ENCODE assay signal across 1 cellular context in the genomic region with DNA sequence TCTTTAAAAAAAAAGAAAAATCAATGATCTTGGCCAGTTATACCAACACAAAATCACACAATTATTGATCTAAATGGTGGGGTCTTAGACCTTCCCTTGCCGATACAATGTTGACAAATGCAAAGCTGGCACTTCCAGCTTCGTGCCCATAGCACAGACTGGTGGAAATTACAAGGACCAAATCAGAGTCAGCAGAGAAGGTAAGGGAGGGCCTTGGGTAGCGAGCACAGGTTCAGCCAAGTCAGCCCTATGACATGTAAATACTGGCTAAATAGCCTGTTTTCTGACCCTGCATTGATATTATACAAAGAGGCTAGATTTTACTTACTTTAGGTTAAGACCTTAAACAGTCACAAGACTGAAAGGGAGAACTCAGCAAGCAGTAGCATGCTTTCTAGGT.
TF ChIP-seq lines count a peak whose summit lies in the region.

No MANE protein-coding gene starts in this region.

TF ChIP-seq in GM23338, 12 proteins besides CTCF, POLR2A, EP300 and RAD21:
- TF ChIP-seq ZNF331 (CRISPR knock-in tag; IDR thresholded peaks at IDR 0.05; ENCODE audit: low read depth): no peak
- no peak for TF ChIP-seq JUNB (IDR thresholded peaks at IDR 0.05; ENCODE audit: unreplicated experiment)
- TF ChIP-seq, protein P1, sequence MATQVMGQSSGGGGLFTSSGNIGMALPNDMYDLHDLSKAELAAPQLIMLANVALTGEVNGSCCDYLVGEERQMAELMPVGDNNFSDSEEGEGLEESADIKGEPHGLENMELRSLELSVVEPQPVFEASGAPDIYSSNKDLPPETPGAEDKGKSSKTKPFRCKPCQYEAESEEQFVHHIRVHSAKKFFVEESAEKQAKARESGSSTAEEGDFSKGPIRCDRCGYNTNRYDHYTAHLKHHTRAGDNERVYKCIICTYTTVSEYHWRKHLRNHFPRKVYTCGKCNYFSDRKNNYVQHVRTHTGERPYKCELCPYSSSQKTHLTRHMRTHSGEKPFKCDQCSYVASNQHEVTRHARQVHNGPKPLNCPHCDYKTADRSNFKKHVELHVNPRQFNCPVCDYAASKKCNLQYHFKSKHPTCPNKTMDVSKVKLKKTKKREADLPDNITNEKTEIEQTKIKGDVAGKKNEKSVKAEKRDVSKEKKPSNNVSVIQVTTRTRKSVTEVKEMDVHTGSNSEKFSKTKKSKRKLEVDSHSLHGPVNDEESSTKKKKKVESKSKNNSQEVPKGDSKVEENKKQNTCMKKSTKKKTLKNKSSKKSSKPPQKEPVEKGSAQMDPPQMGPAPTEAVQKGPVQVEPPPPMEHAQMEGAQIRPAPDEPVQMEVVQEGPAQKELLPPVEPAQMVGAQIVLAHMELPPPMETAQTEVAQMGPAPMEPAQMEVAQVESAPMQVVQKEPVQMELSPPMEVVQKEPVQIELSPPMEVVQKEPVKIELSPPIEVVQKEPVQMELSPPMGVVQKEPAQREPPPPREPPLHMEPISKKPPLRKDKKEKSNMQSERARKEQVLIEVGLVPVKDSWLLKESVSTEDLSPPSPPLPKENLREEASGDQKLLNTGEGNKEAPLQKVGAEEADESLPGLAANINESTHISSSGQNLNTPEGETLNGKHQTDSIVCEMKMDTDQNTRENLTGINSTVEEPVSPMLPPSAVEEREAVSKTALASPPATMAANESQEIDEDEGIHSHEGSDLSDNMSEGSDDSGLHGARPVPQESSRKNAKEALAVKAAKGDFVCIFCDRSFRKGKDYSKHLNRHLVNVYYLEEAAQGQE (IDR thresholded peaks at IDR 0.05; ENCODE audit: unreplicated experiment): no peak
- TF ChIP-seq, protein P2, sequence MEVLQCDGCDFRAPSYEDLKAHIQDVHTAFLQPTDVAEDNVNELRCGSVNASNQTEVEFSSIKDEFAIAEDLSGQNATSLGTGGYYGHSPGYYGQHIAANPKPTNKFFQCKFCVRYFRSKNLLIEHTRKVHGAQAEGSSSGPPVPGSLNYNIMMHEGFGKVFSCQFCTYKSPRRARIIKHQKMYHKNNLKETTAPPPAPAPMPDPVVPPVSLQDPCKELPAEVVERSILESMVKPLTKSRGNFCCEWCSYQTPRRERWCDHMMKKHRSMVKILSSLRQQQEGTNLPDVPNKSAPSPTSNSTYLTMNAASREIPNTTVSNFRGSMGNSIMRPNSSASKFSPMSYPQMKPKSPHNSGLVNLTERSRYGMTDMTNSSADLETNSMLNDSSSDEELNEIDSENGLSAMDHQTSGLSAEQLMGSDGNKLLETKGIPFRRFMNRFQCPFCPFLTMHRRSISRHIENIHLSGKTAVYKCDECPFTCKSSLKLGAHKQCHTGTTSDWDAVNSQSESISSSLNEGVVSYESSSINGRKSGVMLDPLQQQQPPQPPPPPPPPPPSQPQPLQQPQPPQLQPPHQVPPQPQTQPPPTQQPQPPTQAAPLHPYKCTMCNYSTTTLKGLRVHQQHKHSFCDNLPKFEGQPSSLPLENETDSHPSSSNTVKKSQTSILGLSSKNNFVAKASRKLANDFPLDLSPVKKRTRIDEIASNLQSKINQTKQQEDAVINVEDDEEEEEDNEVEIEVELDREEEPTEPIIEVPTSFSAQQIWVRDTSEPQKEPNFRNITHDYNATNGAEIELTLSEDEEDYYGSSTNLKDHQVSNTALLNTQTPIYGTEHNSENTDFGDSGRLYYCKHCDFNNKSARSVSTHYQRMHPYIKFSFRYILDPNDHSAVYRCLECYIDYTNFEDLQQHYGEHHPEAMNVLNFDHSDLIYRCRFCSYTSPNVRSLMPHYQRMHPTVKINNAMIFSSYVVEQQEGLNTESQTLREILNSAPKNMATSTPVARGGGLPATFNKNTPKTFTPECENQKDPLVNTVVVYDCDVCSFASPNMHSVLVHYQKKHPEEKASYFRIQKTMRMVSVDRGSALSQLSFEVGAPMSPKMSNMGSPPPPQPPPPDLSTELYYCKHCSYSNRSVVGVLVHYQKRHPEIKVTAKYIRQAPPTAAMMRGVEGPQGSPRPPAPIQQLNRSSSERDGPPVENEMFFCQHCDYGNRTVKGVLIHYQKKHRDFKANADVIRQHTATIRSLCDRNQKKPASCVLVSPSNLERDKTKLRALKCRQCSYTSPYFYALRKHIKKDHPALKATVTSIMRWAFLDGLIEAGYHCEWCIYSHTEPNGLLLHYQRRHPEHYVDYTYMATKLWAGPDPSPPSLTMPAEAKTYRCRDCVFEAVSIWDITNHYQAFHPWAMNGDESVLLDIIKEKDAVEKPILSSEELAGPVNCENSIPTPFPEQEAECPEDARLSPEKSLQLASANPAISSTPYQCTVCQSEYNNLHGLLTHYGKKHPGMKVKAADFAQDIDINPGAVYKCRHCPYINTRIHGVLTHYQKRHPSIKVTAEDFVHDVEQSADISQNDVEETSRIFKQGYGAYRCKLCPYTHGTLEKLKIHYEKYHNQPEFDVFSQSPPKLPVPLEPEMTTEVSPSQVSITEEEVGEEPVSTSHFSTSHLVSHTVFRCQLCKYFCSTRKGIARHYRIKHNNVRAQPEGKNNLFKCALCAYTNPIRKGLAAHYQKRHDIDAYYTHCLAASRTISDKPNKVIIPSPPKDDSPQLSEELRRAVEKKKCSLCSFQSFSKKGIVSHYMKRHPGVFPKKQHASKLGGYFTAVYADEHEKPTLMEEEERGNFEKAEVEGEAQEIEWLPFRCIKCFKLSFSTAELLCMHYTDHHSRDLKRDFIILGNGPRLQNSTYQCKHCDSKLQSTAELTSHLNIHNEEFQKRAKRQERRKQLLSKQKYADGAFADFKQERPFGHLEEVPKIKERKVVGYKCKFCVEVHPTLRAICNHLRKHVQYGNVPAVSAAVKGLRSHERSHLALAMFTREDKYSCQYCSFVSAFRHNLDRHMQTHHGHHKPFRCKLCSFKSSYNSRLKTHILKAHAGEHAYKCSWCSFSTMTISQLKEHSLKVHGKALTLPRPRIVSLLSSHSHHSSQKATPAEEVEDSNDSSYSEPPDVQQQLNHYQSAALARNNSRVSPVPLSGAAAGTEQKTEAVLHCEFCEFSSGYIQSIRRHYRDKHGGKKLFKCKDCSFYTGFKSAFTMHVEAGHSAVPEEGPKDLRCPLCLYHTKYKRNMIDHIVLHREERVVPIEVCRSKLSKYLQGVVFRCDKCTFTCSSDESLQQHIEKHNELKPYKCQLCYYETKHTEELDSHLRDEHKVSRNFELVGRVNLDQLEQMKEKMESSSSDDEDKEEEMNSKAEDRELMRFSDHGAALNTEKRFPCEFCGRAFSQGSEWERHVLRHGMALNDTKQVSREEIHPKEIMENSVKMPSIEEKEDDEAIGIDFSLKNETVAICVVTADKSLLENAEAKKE (CRISPR knock-in tag; IDR thresholded peaks at IDR 0.05): no peak
- no peak for TF ChIP-seq NANOG (IDR thresholded peaks at IDR 0.05; ENCODE audit: borderline replicate concordance)
- TF ChIP-seq STAT1 (IDR thresholded peaks at IDR 0.05; ENCODE audit: unreplicated experiment): no peak
- no peak for TF ChIP-seq EZH2 (IDR thresholded peaks at IDR 0.05; ENCODE audit: low read depth, unreplicated experiment)
- no peak for TF ChIP-seq ZNF114 (CRISPR knock-in tag; IDR thresholded peaks at IDR 0.05)
- TF ChIP-seq, protein P3, sequence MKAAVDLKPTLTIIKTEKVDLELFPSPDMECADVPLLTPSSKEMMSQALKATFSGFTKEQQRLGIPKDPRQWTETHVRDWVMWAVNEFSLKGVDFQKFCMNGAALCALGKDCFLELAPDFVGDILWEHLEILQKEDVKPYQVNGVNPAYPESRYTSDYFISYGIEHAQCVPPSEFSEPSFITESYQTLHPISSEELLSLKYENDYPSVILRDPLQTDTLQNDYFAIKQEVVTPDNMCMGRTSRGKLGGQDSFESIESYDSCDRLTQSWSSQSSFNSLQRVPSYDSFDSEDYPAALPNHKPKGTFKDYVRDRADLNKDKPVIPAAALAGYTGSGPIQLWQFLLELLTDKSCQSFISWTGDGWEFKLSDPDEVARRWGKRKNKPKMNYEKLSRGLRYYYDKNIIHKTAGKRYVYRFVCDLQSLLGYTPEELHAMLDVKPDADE (IDR thresholded peaks at IDR 0.05): no peak
